ENCODE assay signal across 17 cellular contexts in genomic region chr5:166358127-166358840, GRCh38.
"Had no signal": no experiment of that assay in that cellular context is flagged by ENCODE, and none has a peak within 500 bp of the region (broad histone marks: within the 10 kb centered on the region; RNA-seq: fewer than 3 reads in every experiment).

No MANE protein-coding gene starts in this region.

- H3K9me3 ChIP-seq: adrenal gland, body of pancreas had no signal

- ATAC-seq: activated naive CD4-positive, alpha-beta T cell treated with anti-CD3 and anti-CD28 coated beads, Interleukin-2, amount 50 U/mL, for 72 hours; body of pancreas; gastroesophageal sphincter; heart left ventricle had no signal

- H3K27ac Mint-ChIP-seq: activated naive CD4-positive, alpha-beta T cell treated with anti-CD3 and anti-CD28 coated beads, Interleukin-2, amount 50 U/mL, for 72 hours; immature natural killer cell; memory B cell had no signal

- H3K27me3 Mint-ChIP-seq: memory B cell had no signal

- H3K27ac ChIP-seq: adrenal gland, body of pancreas, gastroesophageal sphincter, heart left ventricle, sigmoid colon, spleen, WERI-Rb-1 had no signal

- H3K4me3 Mint-ChIP-seq: immature natural killer cell, memory B cell, nephron had no signal

- DNase-seq: activated CD4-positive, alpha-beta T cell treated with anti-CD3 and anti-CD28 coated beads, Interleukin-2, amount 50 U/mL, for 48 hours; activated gamma-delta T cell; adrenal gland; body of pancreas; caudate nucleus; heart left ventricle; immature natural killer cell; nucleus accumbens; sigmoid colon; spleen; stimulated activated naive CD4-positive, alpha-beta T cell; WERI-Rb-1 had no signal

- H3K36me3 Mint-ChIP-seq: activated naive CD4-positive, alpha-beta T cell treated with anti-CD3 and anti-CD28 coated beads, Interleukin-2, amount 50 U/mL, for 72 hours; immature natural killer cell; memory B cell had no signal

- H3K4me1 Mint-ChIP-seq: immature natural killer cell, memory B cell, nephron had no signal

- H3K4me3 ChIP-seq: adrenal gland, body of pancreas, gastroesophageal sphincter, heart left ventricle, sigmoid colon, spleen had no signal

- H3K4me1 ChIP-seq: adrenal gland, body of pancreas, gastroesophageal sphincter, heart left ventricle, sigmoid colon, spleen had no signal

- H3K36me3 ChIP-seq: adrenal gland, gastroesophageal sphincter, heart left ventricle, sigmoid colon, spleen, WERI-Rb-1 had no signal

- FAIRE-seq: colon had no signal

- H3K27me3 ChIP-seq: adrenal gland, body of pancreas, gastroesophageal sphincter, heart left ventricle, sigmoid colon, spleen had no signal
